8 cellular contexts compared by ENCODE assay signal in the genomic region with DNA sequence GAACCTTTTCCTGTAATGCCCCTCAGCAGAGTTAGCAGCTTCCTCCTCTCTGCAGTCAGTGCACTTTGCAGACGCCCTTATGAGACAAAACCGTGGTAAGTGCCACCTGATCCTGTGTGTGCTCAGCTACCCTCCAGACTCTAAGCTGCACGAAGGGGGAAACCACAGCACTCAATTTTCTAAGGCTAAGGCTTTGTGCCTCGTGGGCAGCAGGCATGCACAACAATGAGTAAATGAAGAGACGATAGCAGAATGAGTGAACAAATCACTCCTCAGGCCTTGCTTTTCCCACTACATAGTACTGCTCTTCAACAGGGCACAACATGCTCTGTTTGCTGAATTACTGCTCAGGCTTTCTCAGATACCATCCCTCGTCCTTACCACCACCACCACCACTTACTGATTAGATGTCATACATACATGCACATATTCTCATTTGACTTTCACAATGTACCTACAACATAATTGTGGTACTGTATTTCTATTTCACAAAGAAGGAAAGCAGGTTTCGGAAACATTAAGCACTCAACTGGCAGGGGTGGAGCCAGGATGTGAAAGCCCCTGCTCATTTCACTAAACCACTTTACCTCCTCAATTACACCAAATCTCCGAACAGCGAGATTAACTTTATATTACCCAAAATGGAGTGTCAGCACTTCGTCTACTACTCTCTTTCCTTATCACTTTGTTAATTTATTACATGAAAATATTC.
DNase-seq lines count a peak whose midpoint lies in the region; ATAC-seq and TF ChIP-seq lines count a peak whose summit lies in the region.

No MANE protein-coding gene starts in this region.

- in situ Hi-C loops in gastrocnemius medialis (cut with MboI; ENCODE audit: low sequenced_read_pairs in 4 of 4), result no loop called here

- TF ChIP-seq POLR2A in gastrocnemius medialis (IDR thresholded peaks at IDR 0.05), result no peak

- H3K9me3 ChIP-seq in gastrocnemius medialis, result no peaks in the 10 kb centered on the region

- H3K4me3 ChIP-seq in gastrocnemius medialis, result no peak overlapping the region

- peaks cover 15 to 28% of the 10 kb centered on the region in 2 donors for H3K4me1 ChIP-seq in gastrocnemius medialis

- peak overlapping the region; percentile 64 to 86 (median 82) for H3K4me3 Mint-ChIP-seq in naive thymus-derived CD8-positive, alpha-beta T cell
- no peak overlapping the region for H3K4me3 Mint-ChIP-seq in osteocyte (ENCODE audit: unreplicated experiment)

- ATAC-seq in GM18907 (IDR thresholded peaks at IDR 0.05; ENCODE audit: unreplicated experiment), result peak; percentile 85
- ATAC-seq in HG02852 (IDR thresholded peaks at IDR 0.05; ENCODE audit: unreplicated experiment), result peak; percentile 72
- ATAC-seq in naive thymus-derived CD8-positive, alpha-beta T cell, result peak; percentile 91 to 95
- no peak for ATAC-seq in gastrocnemius medialis

- DNase-seq in NCI-H2107 (lab: John Stamatoyannopoulos, UW) (peak; percentile 80), activated T-helper 1 cell treated with Interleukin-2 at 50 U/mL for 16 hours (ENCODE audit: low read depth) (peak; percentile 54), H4 (ENCODE audit: low spot score) (no peak), gastrocnemius medialis (no peak), osteocyte (ENCODE audit: extremely low spot score, unreplicated experiment) (no peak)
- DNase-seq in naive thymus-derived CD8-positive, alpha-beta T cell, result peak; percentile 15 to 80 (median 62)

- no peak overlapping the region for H3K27ac ChIP-seq in gastrocnemius medialis

- H3K27ac Mint-ChIP-seq in naive thymus-derived CD8-positive, alpha-beta T cell, result peak overlapping the region; percentile 93 to 98 (median 96)
- H3K27ac Mint-ChIP-seq in osteocyte (ENCODE audit: unreplicated experiment), result no peak overlapping the region

- POLR2A ChIA-PET in naive thymus-derived CD8-positive, alpha-beta T cell (lab: Charles Lee), result interaction anchor here (0.7 to 2.2 kb wide), 4 partner anchors 34 to 536 kb away, joined by 3 to 8 read pairs (median 4); a partner anchor contains a TSS

- TF ChIP-seq CTCF in gastrocnemius medialis (IDR thresholded peaks at IDR 0.05 in 4 of 5, conservative IDR thresholded peaks at IDR 0.05 in 1 of 5) (no peak), osteocyte (IDR thresholded peaks at IDR 0.05) (no peak)

- H3K36me3 ChIP-seq in gastrocnemius medialis, result no peaks in the 10 kb centered on the region

- H3K27me3 Mint-ChIP-seq in naive thymus-derived CD8-positive, alpha-beta T cell, result no peaks in the 10 kb centered on the region
- peaks cover 3% of the 10 kb centered on the region for H3K27me3 Mint-ChIP-seq in osteocyte (ENCODE audit: unreplicated experiment)

- peaks cover 32 to 66% (median 56%) of the 10 kb centered on the region in 4 donors for H3K4me1 Mint-ChIP-seq in naive thymus-derived CD8-positive, alpha-beta T cell
- H3K4me1 Mint-ChIP-seq in osteocyte (ENCODE audit: unreplicated experiment), result no peaks in the 10 kb centered on the region

- H3K9me3 Mint-ChIP-seq in naive thymus-derived CD8-positive, alpha-beta T cell, result no peaks in the 10 kb centered on the region
- H3K9me3 Mint-ChIP-seq in osteocyte (ENCODE audit: unreplicated experiment), result no peaks in the 10 kb centered on the region

- no peaks in the 10 kb centered on the region for H3K36me3 Mint-ChIP-seq in naive thymus-derived CD8-positive, alpha-beta T cell
- H3K36me3 Mint-ChIP-seq in osteocyte (ENCODE audit: unreplicated experiment), result no peaks in the 10 kb centered on the region

- intact Hi-C loops in gastrocnemius medialis (cut with DNase I; ENCODE audit: low total_unique reads), result loop anchor here (2.0 kb wide), 1 partner anchor 20 kb away; no protein-coding TSS in a partner anchor

- H3K27me3 ChIP-seq in gastrocnemius medialis, result no peaks in the 10 kb centered on the region

Comparison
In these comparisons a context has a peak if more than half of its experiments do, and no peak if none do; other contexts are left out.
1. ATAC-seq: peak in GM18907 (single experiment), HG02852 (single experiment) and naive thymus-derived CD8-positive, alpha-beta T cell (2 of 2); none in gastrocnemius medialis (0 of 2).
2. DNase-seq: peak in NCI-H2107 (single experiment), activated T-helper 1 cell treated with Interleukin-2 at 50 U/mL for 16 hours (single experiment) and naive thymus-derived CD8-positive, alpha-beta T cell (10 of 10); none in H4 (single experiment), gastrocnemius medialis (0 of 2) and osteocyte (single experiment).